In genomic region chr19:48634424-48635262, GRCh38 we compare ENCODE assay signal across 8 cellular contexts. TPM values are rescaled to one million over a fixed set of nuclear protein-coding genes. Genes with fewer than 3 reads are reported as not detected.
DNase-seq lines count a peak whose midpoint lies in the region; ATAC-seq, FAIRE-seq and TF ChIP-seq lines count a peak whose summit lies in the region.

No MANE protein-coding gene starts in this region.

- H3K9me3 ChIP-seq in kidney (ENCODE audit: control insufficient read depth in 1 of 2, low read length in 2 of 2): no peaks in the 10 kb centered on the region

- DNase-seq in GM10248 (ENCODE audit: extremely low spot score): peak; percentile 84
- DNase-seq in NCI-H460 (ENCODE audit: extremely low read depth, low read depth): peak; percentile 87
- DNase-seq in activated CD4-positive, alpha-beta T cell treated with anti-CD3 and anti-CD28 coated beads for 1 hour: peak; percentile 83
- peak; percentile 99 for DNase-seq in cerebellar cortex (ENCODE audit: low spot score)
- DNase-seq in kidney: peak; percentile 99
- peak; percentile 89 to 93 (median 92) for DNase-seq in stimulated activated CD4-positive, alpha-beta T cell treated with anti-CD3 and anti-CD28 coated beads, Interleukin-12 subunit alpha, Interleukin-12 subunit beta, amount 100 ng/mL, for 48 hours (ENCODE audit: low read depth in 2 of 3, low spot score in 1 of 3)

- intact Hi-C loops in kidney (cut with DNase I): no loop called here

- TF ChIP-seq CTCF in GM10248 (IDR thresholded peaks at IDR 0.05; ENCODE audit: control extremely low read depth, extremely low read depth, low read depth, missing control alignments) (no peak), kidney (IDR thresholded peaks at IDR 0.05; ENCODE audit: borderline replicate concordance, extremely low read depth, insufficient read depth) (no peak)

- ATAC-seq in HG03175 (IDR thresholded peaks at IDR 0.05; ENCODE audit: unreplicated experiment) (peak; percentile 34), HG03460 (IDR thresholded peaks at IDR 0.05; ENCODE audit: unreplicated experiment) (no peak)

- peaks cover 5 to 6% of the 10 kb centered on the region in 2 donors for H3K36me3 ChIP-seq in kidney (ENCODE audit: control insufficient read depth in 1 of 2, insufficient read depth in 2 of 2, low read length in 2 of 2)

- peak overlapping the region; percentile 98 to 99 for H3K27ac ChIP-seq in kidney (ENCODE audit: low read depth in 2 of 2, low read length in 2 of 2)

- peak overlapping the region; percentile 63 to 69 for H3K4me3 ChIP-seq in kidney (ENCODE audit: low read length in 2 of 2)

- CTCF ChIA-PET in GM10248 (lab: Yijun Ruan, JAX): interaction anchor here (1.0 to 2.7 kb wide), 4 partner anchors 11 to 201 kb away, joined by 3 to 20 read pairs (median 4); partner anchors contain the start of genes HSD17B14, RPL18 and SPHK2

- H3K9ac ChIP-seq in kidney (ENCODE audit: low read length in 2 of 2): peak overlapping the region; percentile 87 to 97

- H3K4me1 ChIP-seq in kidney (ENCODE audit: control insufficient read depth in 1 of 2, insufficient read depth in 1 of 2, low read depth in 1 of 2, low read length in 2 of 2): peaks cover 34 to 36% of the 10 kb centered on the region in 2 donors

- POLR2A ChIA-PET in GM10248 (lab: Yijun Ruan, JAX): interaction anchor here (3.4 kb wide), 1 partner anchor 16 kb away, joined by 16 read pairs; the partner anchor contains the start of genes RPL18 and SPHK2

- no peak for FAIRE-seq in kidney (lab: Jason Lieb, UNC)

RNA-seq across cellular contexts. Expression of gene DBP, which starts 2.5 kb away (rescaled TPM):
- 3.0 and 3.5 TPM in 2 replicates for total RNA-seq in NCI-H460 (2014; rRNA removed; shearing (Covaris generic))
- 2.1 and 2.6 TPM in 2 replicates for polyA plus RNA-seq in NCI-H460 (2014; cell fraction: nucleus; rRNA removed)
- 14.5 TPM for total RNA-seq in kidney
- polyA plus RNA-seq in kidney (ENCODE audit: insufficient read depth, low read depth, low replicate concordance): 20.4 TPM

RNA-seq across cellular contexts. Expression of gene CA11, which starts 11.3 kb away (rescaled TPM):
- total RNA-seq in NCI-H460 (2014; rRNA removed; shearing (Covaris generic)): 3.3 and 4.3 TPM in 2 replicates
- 1.7 and 3.2 TPM in 2 replicates for polyA plus RNA-seq in NCI-H460 (2014; cell fraction: nucleus; rRNA removed)
- total RNA-seq in kidney: 11.6 TPM
- polyA plus RNA-seq in kidney (ENCODE audit: insufficient read depth, low read depth, low replicate concordance): 42.3 TPM

RNA-seq across cellular contexts. Expression of gene SPHK2, which starts 15.3 kb away (rescaled TPM):
- total RNA-seq in NCI-H460 (2014; rRNA removed; shearing (Covaris generic)): 6.7 and 6.9 TPM in 2 replicates
- polyA plus RNA-seq in NCI-H460 (2014; cell fraction: nucleus; rRNA removed): 15.3 and 18.8 TPM in 2 replicates
- total RNA-seq in kidney: 23.3 TPM
- 37.2 TPM for polyA plus RNA-seq in kidney (ENCODE audit: insufficient read depth, low read depth, low replicate concordance)

RNA-seq across cellular contexts. Expression of gene RPL18, which starts 15.7 kb away (rescaled TPM):
- total RNA-seq in NCI-H460 (2014; rRNA removed; shearing (Covaris generic)): 1,411 and 1,488 TPM in 2 replicates
- polyA plus RNA-seq in NCI-H460 (2014; cell fraction: nucleus; rRNA removed): 1,943 and 2,733 TPM in 2 replicates
- total RNA-seq in kidney: 986 TPM
- polyA plus RNA-seq in kidney (ENCODE audit: insufficient read depth, low read depth, low replicate concordance): 1,596 TPM

RNA-seq across cellular contexts. Expression of gene FAM83E, which starts 19.8 kb away (rescaled TPM):
- 0.57 TPM in 1 of 2 replicates, not detected in the other for total RNA-seq in NCI-H460 (2014; rRNA removed; shearing (Covaris generic))
- 0.14 TPM in 1 of 2 replicates, not detected in the other for polyA plus RNA-seq in NCI-H460 (2014; cell fraction: nucleus; rRNA removed)
- 15.9 TPM for total RNA-seq in kidney
- polyA plus RNA-seq in kidney (ENCODE audit: insufficient read depth, low read depth, low replicate concordance): 0.41 TPM
